Comparison of ENCODE assay signal across 26 cellular contexts in genomic region chr17:68427575-68427974, GRCh38.
"Had no signal": no experiment of that assay in that cellular context is flagged by ENCODE, and none has a peak within 500 bp of the region (broad histone marks: within the 10 kb centered on the region; RNA-seq: fewer than 3 reads in every experiment).

No MANE protein-coding gene starts in this region.

- H3K27me3 ChIP-seq: left lung, right atrium auricular region, right lobe of liver, suprapubic skin, tibial nerve, uterus had no signal

- H3K36me3 ChIP-seq: uterus had no signal

- H2AFZ ChIP-seq: parathyroid adenoma had no signal

- H3K79me2 ChIP-seq: parathyroid adenoma had no signal

- FAIRE-seq: islet of Langerhans, kidney had no signal

- H3K27me3 Mint-ChIP-seq: naive thymus-derived CD8-positive, alpha-beta T cell; progenitor cell of endocrine pancreas; stimulated activated naive CD8-positive, alpha-beta T cell treated with anti-CD3 and anti-CD28 coated beads, Interleukin-15, Interleukin-2, amounts not matched to agents 100 ng/mL and 50 ng/mL, for 24 hours; type B pancreatic cell had no signal

- H3K9me3 ChIP-seq: left lung, lower lobe of right lung, right atrium auricular region, right lobe of liver, suprapubic skin, thoracic aorta, tibial nerve, uterus had no signal

- DNase-seq: hypothalamus; immature natural killer cell; kidney; left colon; left lung; lower lobe of right lung; mammary epithelial cell; mesenchymal stem cell; naive thymus-derived CD8-positive, alpha-beta T cell; stimulated activated CD4-positive, alpha-beta T cell treated with anti-CD3 and anti-CD28 coated beads, Interleukin-12 subunit alpha, Interleukin-12 subunit beta, amount 100 ng/mL, for 4 hours; stimulated activated CD4-positive, alpha-beta T cell treated with anti-CD3 and anti-CD28 coated beads, Interleukin-15, amount 100 ng/mL, for 24 hours; stimulated activated CD4-positive, alpha-beta T cell treated with anti-CD3 and anti-CD28 coated beads, Interleukin-2, amount 100 ng/mL, for 24 hours; stimulated activated CD4-positive, alpha-beta T cell treated with anti-CD3 and anti-CD28 coated beads, Interleukin-4, amount 100 ng/mL, for 1 hour; stimulated activated naive CD4-positive, alpha-beta T cell; uterus had no signal

- ATAC-seq: left colon; left lung; naive thymus-derived CD8-positive, alpha-beta T cell had no signal

- H3K4me1 ChIP-seq: left lung, lower lobe of right lung, parathyroid adenoma, suprapubic skin, tibial nerve, uterus had no signal

- H3K4me3 ChIP-seq: left lung, lower lobe of right lung, right atrium auricular region, right lobe of liver, skin epidermis, suprapubic skin, thoracic aorta, tibial nerve, uterus had no signal

- H3K9me3 Mint-ChIP-seq: immature natural killer cell; naive thymus-derived CD8-positive, alpha-beta T cell; stimulated activated naive CD8-positive, alpha-beta T cell treated with anti-CD3 and anti-CD28 coated beads, Interleukin-15, Interleukin-2, amounts not matched to agents 100 ng/mL and 50 ng/mL, for 24 hours; type B pancreatic cell had no signal

- H3K4me3 Mint-ChIP-seq: immature natural killer cell; naive thymus-derived CD8-positive, alpha-beta T cell; stimulated activated naive CD8-positive, alpha-beta T cell treated with anti-CD3 and anti-CD28 coated beads, Interleukin-15, Interleukin-2, amounts not matched to agents 100 ng/mL and 50 ng/mL, for 24 hours; type B pancreatic cell had no signal

- H3K27ac ChIP-seq: left lung, lower lobe of right lung, parathyroid adenoma, right atrium auricular region, right lobe of liver, skin epidermis, suprapubic skin, thoracic aorta, tibial nerve, uterus had no signal

- H3K9ac ChIP-seq: parathyroid adenoma had no signal

- H3K27ac Mint-ChIP-seq: progenitor cell of endocrine pancreas; stimulated activated naive CD8-positive, alpha-beta T cell treated with anti-CD3 and anti-CD28 coated beads, Interleukin-15, Interleukin-2, amounts not matched to agents 100 ng/mL and 50 ng/mL, for 24 hours; type B pancreatic cell had no signal
